Comparison of ENCODE assay signal across 9 cellular contexts in the genomic region with DNA sequence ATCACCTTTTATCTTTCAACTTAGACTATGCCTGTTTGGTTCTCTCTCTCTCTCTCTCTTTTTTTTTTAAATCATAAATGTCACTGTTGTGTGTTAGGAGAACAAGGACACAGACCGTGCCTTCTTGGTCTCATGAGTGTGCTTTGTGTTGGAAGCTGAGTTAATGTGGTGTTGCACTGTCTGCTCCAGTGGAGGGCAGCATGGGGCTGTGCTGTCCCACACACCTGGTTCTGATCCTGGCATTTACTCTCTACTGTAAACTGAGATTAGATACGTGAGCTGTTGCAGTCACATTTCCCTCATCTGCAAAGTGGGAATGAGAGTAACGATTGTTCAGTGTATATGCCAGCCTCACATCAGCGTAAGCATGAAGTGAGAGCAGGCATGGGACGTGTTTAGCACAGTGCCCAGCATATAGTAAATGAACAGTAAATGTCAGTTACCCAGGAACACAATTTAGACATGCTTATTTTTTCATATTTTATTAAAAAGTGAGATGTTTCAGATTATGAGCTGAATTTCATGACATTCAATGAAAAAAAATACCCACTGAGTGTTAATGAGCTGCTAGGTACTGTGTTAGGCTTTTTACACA.
DNase-seq lines count a peak whose midpoint lies in the region; ATAC-seq, FAIRE-seq and TF ChIP-seq lines count a peak whose summit lies in the region.
"Had no signal": no experiment of that assay in that cellular context is flagged by ENCODE, and none has a peak within 500 bp of the region (broad histone marks: within the 10 kb centered on the region; RNA-seq: fewer than 3 reads in every experiment).

No MANE protein-coding gene starts in this region.

- peak; percentile 28 for DNase-seq in activated CD4-positive, alpha-beta T cell treated with anti-CD3 and anti-CD28 coated beads for 48 hours
- no peak for DNase-seq in activated CD4-positive, alpha-beta T cell treated with anti-CD3 and anti-CD28 coated beads, Interleukin-2, amount 50 U/mL, for 4 hours
- peak; percentile 40 for DNase-seq in NB4 (ENCODE audit: low read depth)
- no peak for DNase-seq in GM12878 (ENCODE audit: low read depth, low spot score)
- peak; percentile 50 for DNase-seq in left kidney (ENCODE audit: low read depth, low spot score)
- DNase-seq in suprapubic skin (ENCODE audit: low spot score in 2 of 2), result no peak
- DNase-seq in middle frontal gyrus (ENCODE audit: extremely low spot score, low spot score), result no peak
- DNase-seq: activated naive CD8-positive, alpha-beta T cell treated with anti-CD3 and anti-CD28 coated beads, Interleukin-2, amount 10 ng/mL, durations not matched to agents 7 days and 5 days had no signal

- intact Hi-C loops in GM12878 (cut with micrococcal nuclease; ENCODE audit: unreplicated experiment), result loop anchor here (5.0 kb wide), 1 partner anchor 1125 kb away; no protein-coding TSS in a partner anchor

- ATAC-seq in GM12878 (peak; percentile 75), GM21381 (IDR thresholded peaks at IDR 0.05; ENCODE audit: unreplicated experiment) (no peak)

- H3K9ac ChIP-seq in GM12878 (ENCODE audit: control insufficient read depth, insufficient read depth, low read length), result no peak overlapping the region

- CTCF ChIA-PET in GM12878 (lab: Yijun Ruan, JAX), result interaction anchor here (0.6 kb wide), 1 partner anchor 669 kb away, joined by 3 read pairs; no protein-coding TSS in a partner anchor

- peak; percentile 53 for TF ChIP-seq RAD21 in GM12878 (IDR thresholded peaks at IDR 0.05; ENCODE audit: insufficient read depth, low read depth, low read length)

- in situ Hi-C loops in GM12878 (cut with MboI), result no loop called here

- TF ChIP-seq CTCF in NB4 (IDR thresholded peaks at IDR 0.05; ENCODE audit: low read depth, low read length), result peak; percentile 40
- TF ChIP-seq CTCF in GM12878 (IDR thresholded peaks at IDR 0.05 in 2 of 3, conservative IDR thresholded peaks at IDR 0.05 in 1 of 3; ENCODE audit: control insufficient read depth in 2 of 3, extremely low read depth in 1 of 3, insufficient read depth in 1 of 3, low read depth in 3 of 3, low read length in 3 of 3), result peak; percentile 46 to 50 (median 50); a peak in 4 of 6 replicates
- peak in 1 of 2 donors; percentile 29 for TF ChIP-seq CTCF in suprapubic skin (IDR thresholded peaks at IDR 0.05)

- H3K27ac ChIP-seq in GM12878 (ENCODE audit: control insufficient read depth, insufficient read depth), result no peak overlapping the region
- no peak overlapping the region for H3K27ac ChIP-seq in suprapubic skin

- no peaks in the 10 kb centered on the region for H3K36me3 ChIP-seq in GM12878 (ENCODE audit: control insufficient read depth in 2 of 2, insufficient read depth in 2 of 2, low read length in 1 of 2)
- no peaks in the 10 kb centered on the region for H3K36me3 ChIP-seq in suprapubic skin

- SMC1A ChIA-PET in GM12878 (lab: Charles Lee; ENCODE audit: uncharacterized antibody, unreplicated experiment), result interaction anchor here (0.6 kb wide), 2 partner anchors 68 to 134 kb away, joined by 3 read pairs; no protein-coding TSS in a partner anchor

- H3K4me3 ChIP-seq in NB4 (ENCODE audit: low read depth, low read length) (no peak overlapping the region), GM12878 (no peak overlapping the region), suprapubic skin (no peak overlapping the region)

- no peaks in the 10 kb centered on the region for H3K79me2 ChIP-seq in GM12878 (ENCODE audit: control insufficient read depth, insufficient read depth, low read length)

- no peak for FAIRE-seq in GM12878 (lab: Jason Lieb, UNC)

- H3K4me1 ChIP-seq in GM12878 (ENCODE audit: control insufficient read depth, insufficient read depth, low read length) (no peaks in the 10 kb centered on the region), suprapubic skin (no peaks in the 10 kb centered on the region)

- RAD21 ChIA-PET in GM12878 (lab: Charles Lee; ENCODE audit: unreplicated experiment), result no interaction called here

- peaks cover 3% of the 10 kb centered on the region; the same call in 1 of the 3 replicates for H3K9me3 ChIP-seq in GM12878 (replicated peaks; ENCODE audit: control insufficient read depth, insufficient read depth, low read length)
- H3K9me3 ChIP-seq in suprapubic skin, result no peaks in the 10 kb centered on the region

- no peak overlapping the region for H3K4me2 ChIP-seq in GM12878 (ENCODE audit: control insufficient read depth, insufficient read depth)

- H3K27me3 ChIP-seq in GM12878 (replicated peaks in 1 of 2; ENCODE audit: control insufficient read depth in 2 of 2, insufficient read depth in 2 of 2, low read length in 1 of 2), result no peaks in the 10 kb centered on the region
- no peaks in the 10 kb centered on the region for H3K27me3 ChIP-seq in suprapubic skin

- POLR2A ChIA-PET in GM12878 (lab: Charles Lee), result no interaction called here

- TF ChIP-seq POLR2A in NB4 (IDR thresholded peaks at IDR 0.05; ENCODE audit: extremely low read depth, insufficient read length) (no peak), GM12878 (IDR thresholded peaks at IDR 0.05; ENCODE audit: low read depth, low read length) (no peak), suprapubic skin (IDR thresholded peaks at IDR 0.05) (no peak)

- 95% methylated on average over 5 of the region's 5 CpGs for WGBS in GM12878 (ENCODE audit: insufficient coverage, insufficient replicate concordance, low lambda C conversion rate, missing lambda C conversion rate)
- 78% methylated on average over 5 of the region's 5 CpGs for WGBS in suprapubic skin

- H4K20me1 ChIP-seq in GM12878 (ENCODE audit: control insufficient read depth, insufficient read depth), result no peaks in the 10 kb centered on the region

- H2AFZ ChIP-seq in GM12878 (ENCODE audit: control insufficient read depth, low read depth, low read length), result no peak overlapping the region

- no peak for TF ChIP-seq EP300 in GM12878 (IDR thresholded peaks at IDR 0.05; ENCODE audit: borderline replicate concordance in 1 of 2, control insufficient read depth in 1 of 2, low read depth in 2 of 2, low read length in 2 of 2)
- no peak for TF ChIP-seq EP300 in suprapubic skin (IDR thresholded peaks at IDR 0.05)

- BruUV-seq in GM12878 (replicated peaks; lab: Mats Ljungman, UMichigan), result no TSS peak

TF ChIP-seq in GM12878, 131 proteins besides CTCF, POLR2A, EP300 and RAD21 (continues in another document):
- TF ChIP-seq, protein P1, sequence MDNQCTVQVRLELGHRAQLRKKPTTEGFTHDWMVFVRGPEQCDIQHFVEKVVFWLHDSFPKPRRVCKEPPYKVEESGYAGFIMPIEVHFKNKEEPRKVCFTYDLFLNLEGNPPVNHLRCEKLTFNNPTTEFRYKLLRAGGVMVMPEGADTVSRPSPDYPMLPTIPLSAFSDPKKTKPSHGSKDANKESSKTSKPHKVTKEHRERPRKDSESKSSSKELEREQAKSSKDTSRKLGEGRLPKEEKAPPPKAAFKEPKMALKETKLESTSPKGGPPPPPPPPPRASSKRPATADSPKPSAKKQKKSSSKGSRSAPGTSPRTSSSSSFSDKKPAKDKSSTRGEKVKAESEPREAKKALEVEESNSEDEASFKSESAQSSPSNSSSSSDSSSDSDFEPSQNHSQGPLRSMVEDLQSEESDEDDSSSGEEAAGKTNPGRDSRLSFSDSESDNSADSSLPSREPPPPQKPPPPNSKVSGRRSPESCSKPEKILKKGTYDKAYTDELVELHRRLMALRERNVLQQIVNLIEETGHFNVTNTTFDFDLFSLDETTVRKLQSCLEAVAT (IDR thresholded peaks at IDR 0.05), result no peak
- TF ChIP-seq PML (IDR thresholded peaks at IDR 0.05; ENCODE audit: low read length) (no peak), SRF (IDR thresholded peaks at IDR 0.05; ENCODE audit: low read depth in 2 of 2, low read length in 2 of 2) (no peak), CHD1 (IDR thresholded peaks at IDR 0.05; ENCODE audit: low read depth, low read length) (no peak), ASH2L (IDR thresholded peaks at IDR 0.05; ENCODE audit: borderline replicate concordance, low read depth) (no peak)
- TF ChIP-seq, protein P2, sequence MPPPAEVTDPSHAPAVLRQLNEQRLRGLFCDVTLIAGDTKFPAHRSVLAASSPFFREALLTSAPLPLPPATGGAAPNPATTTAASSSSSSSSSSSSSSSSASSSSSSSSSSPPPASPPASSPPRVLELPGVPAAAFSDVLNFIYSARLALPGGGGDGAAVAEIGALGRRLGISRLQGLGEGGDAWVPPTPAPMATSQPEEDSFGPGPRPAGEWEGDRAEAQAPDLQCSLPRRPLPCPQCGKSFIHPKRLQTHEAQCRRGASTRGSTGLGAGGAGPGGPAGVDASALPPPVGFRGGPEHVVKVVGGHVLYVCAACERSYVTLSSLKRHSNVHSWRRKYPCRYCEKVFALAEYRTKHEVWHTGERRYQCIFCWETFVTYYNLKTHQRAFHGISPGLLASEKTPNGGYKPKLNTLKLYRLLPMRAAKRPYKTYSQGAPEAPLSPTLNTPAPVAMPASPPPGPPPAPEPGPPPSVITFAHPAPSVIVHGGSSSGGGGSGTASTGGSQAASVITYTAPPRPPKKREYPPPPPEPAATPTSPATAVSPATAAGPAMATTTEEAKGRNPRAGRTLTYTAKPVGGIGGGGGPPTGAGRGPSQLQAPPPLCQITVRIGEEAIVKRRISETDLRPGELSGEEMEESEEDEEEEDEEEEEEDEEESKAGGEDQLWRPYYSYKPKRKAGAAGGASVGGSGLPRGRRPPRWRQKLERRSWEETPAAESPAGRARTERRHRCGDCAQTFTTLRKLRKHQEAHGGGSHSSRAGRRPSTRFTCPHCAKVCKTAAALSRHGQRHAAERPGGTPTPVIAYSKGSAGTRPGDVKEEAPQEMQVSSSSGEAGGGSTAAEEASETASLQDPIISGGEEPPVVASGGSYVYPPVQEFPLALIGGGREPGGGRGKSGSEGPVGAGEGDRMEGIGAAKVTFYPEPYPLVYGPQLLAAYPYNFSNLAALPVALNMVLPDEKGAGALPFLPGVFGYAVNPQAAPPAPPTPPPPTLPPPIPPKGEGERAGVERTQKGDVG (CRISPR knock-in tag; IDR thresholded peaks at IDR 0.05), result no peak

Comparison
In these comparisons a context has a peak if more than half of its experiments do, and no peak if none do; other contexts are left out.
1. DNase-seq: peak in activated CD4-positive, alpha-beta T cell treated with anti-CD3 and anti-CD28 coated beads for 48 hours (single experiment), NB4 (single experiment) and left kidney (single experiment); none in activated CD4-positive, alpha-beta T cell treated with anti-CD3 and anti-CD28 coated beads, Interleukin-2, amount 50 U/mL, for 4 hours (0 of 2), GM12878 (single experiment), suprapubic skin (0 of 2) and middle frontal gyrus (single experiment).